Comparison of ENCODE assay signal across 14 cellular contexts in the genomic region with DNA sequence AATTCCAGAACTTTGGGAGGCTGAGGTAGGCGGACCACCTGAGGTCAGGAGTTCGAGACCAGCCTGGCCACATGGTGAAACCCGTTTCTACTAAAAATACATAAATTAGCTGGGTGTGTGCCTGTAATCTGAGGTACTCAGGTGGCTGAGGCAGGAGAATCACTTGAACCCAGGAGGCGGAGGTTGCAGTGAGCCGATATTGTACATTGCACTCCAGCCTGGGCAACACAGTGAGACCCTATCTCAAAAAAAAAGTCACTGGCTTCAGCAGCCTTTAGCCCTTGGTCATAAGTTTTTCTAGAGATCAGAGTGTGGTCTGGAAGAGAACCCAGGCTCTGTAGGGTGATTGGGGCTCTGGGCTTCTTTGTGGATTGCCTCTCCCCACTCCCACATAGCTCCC. TPM values are rescaled to one million over a fixed set of nuclear protein-coding genes. Genes with fewer than 3 reads are reported as not detected.
DNase-seq lines count a peak whose midpoint lies in the region; ATAC-seq, FAIRE-seq and TF ChIP-seq lines count a peak whose summit lies in the region.
"Not testable (repeated sequence)": the region's sequence is repeated elsewhere in the genome, so short reads cannot be mapped to it uniquely, and the experiment has no call there.
"Had no signal": no experiment of that assay in that cellular context is flagged by ENCODE, and none has a peak within 500 bp of the region (broad histone marks: within the 10 kb centered on the region; RNA-seq: fewer than 3 reads in every experiment).

No MANE protein-coding gene starts in this region.

- POLR2A ChIA-PET in CD8-positive, alpha-beta T cell (lab: Charles Lee): interaction anchor here (3.9 kb wide), 1 partner anchor 14 kb away, joined by 31 read pairs; no protein-coding TSS in a partner anchor
- POLR2A ChIA-PET in T-cell (lab: Charles Lee): interaction anchor here in 1 of 2 donors (0.7 kb wide), 1 partner anchor 149 kb away, joined by 4 read pairs; no protein-coding TSS in a partner anchor
- POLR2A ChIA-PET in activated CD4-positive, alpha-beta T cell treated with anti-CD3 and anti-CD28 coated beads, Interleukin-2, amount 10 ng/mL, durations not matched to agents 7 days and 5 days (lab: Charles Lee): not testable (repeated sequence)
- POLR2A ChIA-PET in naive thymus-derived CD8-positive, alpha-beta T cell (lab: Charles Lee): interaction anchor here (0.6 to 10.2 kb wide), 6 partner anchors 14 to 435 kb away, joined by 3 to 137 read pairs (median 12); a partner anchor contains a TSS

- not testable (repeated sequence) for H3K27me3 Mint-ChIP-seq in CD4-positive, CD25-positive, alpha-beta regulatory T cell; CD8-positive, alpha-beta T cell (ENCODE audit: low read depth); T-cell; activated CD4-positive, alpha-beta T cell treated with anti-CD3 and anti-CD28 coated beads, Interleukin-2, amount 10 ng/mL, durations not matched to agents 7 days and 5 days; naive thymus-derived CD8-positive, alpha-beta T cell

- H3K36me3 Mint-ChIP-seq in CD4-positive, CD25-positive, alpha-beta regulatory T cell: peaks cover 12% of the 10 kb centered on the region
- H3K36me3 Mint-ChIP-seq in CD8-positive, alpha-beta T cell: peaks cover 28% of the 10 kb centered on the region
- peaks cover 20% of the 10 kb centered on the region for H3K36me3 Mint-ChIP-seq in T-cell
- H3K36me3 Mint-ChIP-seq in activated CD4-positive, alpha-beta T cell treated with anti-CD3 and anti-CD28 coated beads, Interleukin-2, amount 10 ng/mL, durations not matched to agents 7 days and 5 days (ENCODE audit: low read depth): peaks cover 27% of the 10 kb centered on the region
- H3K36me3 Mint-ChIP-seq in naive thymus-derived CD8-positive, alpha-beta T cell: peaks cover 6 to 20% (median 7%) of the 10 kb centered on the region in 3 donors

- not testable (repeated sequence) for H3K9ac ChIP-seq in kidney (ENCODE audit: low read length in 2 of 2)

- DNase-seq in CD4-positive, CD25-positive, alpha-beta regulatory T cell; CD8-positive, alpha-beta T cell; T-cell; activated CD4-positive, alpha-beta T cell treated with anti-CD3 and anti-CD28 coated beads, Interleukin-2, amount 10 ng/mL, durations not matched to agents 7 days and 5 days: not testable (repeated sequence)
- peak; percentile 2 for DNase-seq in kidney
- peak in 1 of 10 donors; percentile 10 for DNase-seq in naive thymus-derived CD8-positive, alpha-beta T cell

- intact Hi-C loops in CD8-positive, alpha-beta T cell (cut with DNase I, micrococcal nuclease); kidney (cut with DNase I): not testable (repeated sequence)

- not testable (repeated sequence) for H3K9me3 ChIP-seq in CD4-positive, CD25-positive, alpha-beta regulatory T cell (ENCODE audit: control insufficient read depth in 2 of 2, low read length in 2 of 2); CD8-positive, alpha-beta T cell (ENCODE audit: low read length); kidney (ENCODE audit: control insufficient read depth in 1 of 2, low read length in 2 of 2)

- peaks cover 20 to 59% (median 30%) of the 10 kb centered on the region in 4 donors for H3K4me1 Mint-ChIP-seq in CD4-positive, CD25-positive, alpha-beta regulatory T cell
- H3K4me1 Mint-ChIP-seq in CD8-positive, alpha-beta T cell (ENCODE audit: low read depth): peaks cover 50% of the 10 kb centered on the region
- peaks cover 43 to 54% (median 54%) of the 10 kb centered on the region in 3 donors for H3K4me1 Mint-ChIP-seq in T-cell
- peaks cover 51% of the 10 kb centered on the region for H3K4me1 Mint-ChIP-seq in activated CD4-positive, alpha-beta T cell treated with anti-CD3 and anti-CD28 coated beads, Interleukin-2, amount 10 ng/mL, durations not matched to agents 7 days and 5 days
- peaks cover 19 to 53% (median 43%) of the 10 kb centered on the region in 4 donors for H3K4me1 Mint-ChIP-seq in naive thymus-derived CD8-positive, alpha-beta T cell

- H3K9me3 Mint-ChIP-seq in CD4-positive, CD25-positive, alpha-beta regulatory T cell; CD8-positive, alpha-beta T cell; T-cell; activated CD4-positive, alpha-beta T cell treated with anti-CD3 and anti-CD28 coated beads, Interleukin-2, amount 10 ng/mL, durations not matched to agents 7 days and 5 days; naive thymus-derived CD8-positive, alpha-beta T cell: not testable (repeated sequence)

- FAIRE-seq in kidney (lab: Jason Lieb, UNC): not testable (repeated sequence)

- TF ChIP-seq CTCF in CD8-positive, alpha-beta T cell (IDR thresholded peaks at IDR 0.05); kidney (IDR thresholded peaks at IDR 0.05; ENCODE audit: borderline replicate concordance, extremely low read depth, insufficient read depth): not testable (repeated sequence)

- not testable (repeated sequence) for H3K27me3 ChIP-seq in CD4-positive, CD25-positive, alpha-beta regulatory T cell (ENCODE audit: control insufficient read depth, insufficient read depth, low read length); CD8-positive, alpha-beta T cell (ENCODE audit: insufficient read depth, low read length)

- peaks cover 23% of the 10 kb centered on the region for H3K36me3 ChIP-seq in CD4-positive, CD25-positive, alpha-beta regulatory T cell (ENCODE audit: control insufficient read depth, insufficient read depth, low read length)
- H3K36me3 ChIP-seq in CD8-positive, alpha-beta T cell (ENCODE audit: insufficient read depth, low read length); kidney (ENCODE audit: control insufficient read depth in 1 of 2, insufficient read depth in 2 of 2, low read length in 2 of 2): not testable (repeated sequence)

- H3K4me3 ChIP-seq in CD4-positive, CD25-positive, alpha-beta regulatory T cell (ENCODE audit: low read depth, low read length); CD8-positive, alpha-beta T cell (ENCODE audit: low read depth, low read length); kidney (ENCODE audit: low read length in 2 of 2): not testable (repeated sequence)

- H3K4me3 Mint-ChIP-seq in CD4-positive, CD25-positive, alpha-beta regulatory T cell; CD8-positive, alpha-beta T cell; T-cell; activated CD4-positive, alpha-beta T cell treated with anti-CD3 and anti-CD28 coated beads, Interleukin-2, amount 10 ng/mL, durations not matched to agents 7 days and 5 days; naive thymus-derived CD8-positive, alpha-beta T cell: not testable (repeated sequence)

- H3K4me1 ChIP-seq in CD4-positive, CD25-positive, alpha-beta regulatory T cell (ENCODE audit: control insufficient read depth, insufficient read depth, low read length, poor library complexity, severe bottlenecking): peaks cover 51% of the 10 kb centered on the region
- peaks cover 40% of the 10 kb centered on the region for H3K4me1 ChIP-seq in CD8-positive, alpha-beta T cell (ENCODE audit: insufficient read depth, low read length)
- H3K4me1 ChIP-seq in kidney (ENCODE audit: control insufficient read depth in 1 of 2, insufficient read depth in 1 of 2, low read depth in 1 of 2, low read length in 2 of 2): not testable (repeated sequence)

- H3K27ac ChIP-seq in CD4-positive, CD25-positive, alpha-beta regulatory T cell (ENCODE audit: insufficient read depth, low read length, poor library complexity, severe bottlenecking): peak overlapping the region; percentile 65
- H3K27ac ChIP-seq in CD8-positive, alpha-beta T cell (ENCODE audit: low read depth, low read length); kidney (ENCODE audit: low read depth in 2 of 2, low read length in 2 of 2): not testable (repeated sequence)

- H3K27ac Mint-ChIP-seq in CD4-positive, CD25-positive, alpha-beta regulatory T cell: peak overlapping the region; percentile 62 to 98 (median 92)
- peak overlapping the region; percentile 57 for H3K27ac Mint-ChIP-seq in CD8-positive, alpha-beta T cell
- peak overlapping the region; percentile 72 to 84 for H3K27ac Mint-ChIP-seq in T-cell
- H3K27ac Mint-ChIP-seq in activated CD4-positive, alpha-beta T cell treated with anti-CD3 and anti-CD28 coated beads, Interleukin-2, amount 10 ng/mL, durations not matched to agents 7 days and 5 days: peak overlapping the region; percentile 36
- peak overlapping the region in 8 of 10 donors; percentile 47 to 82 (median 66) for H3K27ac Mint-ChIP-seq in naive thymus-derived CD8-positive, alpha-beta T cell

- not testable (repeated sequence) for ATAC-seq in CD4-positive, CD25-positive, alpha-beta regulatory T cell (ENCODE audit: low read depth in 2 of 2); CD8-positive, alpha-beta T cell; T-cell (replicated peaks in 1 of 4); naive thymus-derived CD8-positive, alpha-beta T cell

- CTCF ChIA-PET in CD8-positive, alpha-beta T cell (lab: Charles Lee): interaction anchor here (0.8 to 1.1 kb wide), 2 partner anchors 10 to 19 kb away, joined by 3 to 6 read pairs; no protein-coding TSS in a partner anchor
- CTCF ChIA-PET in T-cell (lab: Charles Lee): interaction anchor here in 1 of 2 donors (0.7 kb wide), 1 partner anchor 8 kb away, joined by 4 read pairs; no protein-coding TSS in a partner anchor
- CTCF ChIA-PET in activated CD4-positive, alpha-beta T cell treated with anti-CD3 and anti-CD28 coated beads, Interleukin-2, amount 10 ng/mL, durations not matched to agents 7 days and 5 days (lab: Charles Lee): interaction anchor here (0.8 to 2.6 kb wide), 2 partner anchors 9 to 56 kb away, joined by 6 to 9 read pairs; a partner anchor contains a TSS

RNA-seq across cellular contexts. Expression of a gene that starts 43.4 kb away (rescaled TPM):
- 5.7 TPM for total RNA-seq in CD4-positive, CD25-positive, alpha-beta regulatory T cell
- 1 to 10 TPM; 1.2 to 3.9 (median 2.5) TPM for polyA plus RNA-seq in CD4-positive, CD25-positive, alpha-beta regulatory T cell
- total RNA-seq in CD8-positive, alpha-beta T cell: 1 to 10 TPM; 1.5 to 1.8 TPM
- 10 to 100 TPM in 1 of 5 donors, 1 to 10 TPM in 4; 2.7 to 10.5 (median 6.9) TPM for total RNA-seq in T-cell
- 1 to 10 TPM in 1 of 2 experiments, under 1 TPM in 1; 0.72 to 1.6 TPM for total RNA-seq in activated CD4-positive, alpha-beta T cell treated with anti-CD3 and anti-CD28 coated beads, Interleukin-2, amount 10 ng/mL, durations not matched to agents 7 days and 5 days
- not detected for total RNA-seq in kidney
- polyA plus RNA-seq in kidney (ENCODE audit: insufficient read depth, low read depth, low replicate concordance): not detected
- 10 to 100 TPM; 12.1 to 13.7 TPM for total RNA-seq in naive thymus-derived CD8-positive, alpha-beta T cell
- polyA plus RNA-seq in naive thymus-derived CD8-positive, alpha-beta T cell: 1 to 10 TPM in 2 of 3 donors, under 1 TPM in 1; 0.54 to 1.8 (median 1.7) TPM
- total RNA-seq: Calu3, Daoy, G401, GM23338, H4, H9, HFFc6 had no signal
- polyA plus RNA-seq: AG04450 had no signal

RNA-seq across cellular contexts. Expression of a gene that starts 55.7 kb away (rescaled TPM):
- total RNA-seq in CD4-positive, CD25-positive, alpha-beta regulatory T cell: 74.2 TPM
- 10 to 100 TPM; 17.7 to 26.7 (median 21.8) TPM for polyA plus RNA-seq in CD4-positive, CD25-positive, alpha-beta regulatory T cell
- total RNA-seq in CD8-positive, alpha-beta T cell: 10 to 100 TPM; 93.9 to 98.4 TPM
- total RNA-seq in T-cell (10 to 100 TPM; 79.5 to 96.6 (median 87.4) TPM), kidney (32.1 TPM)
- total RNA-seq in activated CD4-positive, alpha-beta T cell treated with anti-CD3 and anti-CD28 coated beads, Interleukin-2, amount 10 ng/mL, durations not matched to agents 7 days and 5 days: 10 to 100 TPM; 37.1 to 41.5 TPM
- polyA plus RNA-seq in kidney (ENCODE audit: insufficient read depth, low read depth, low replicate concordance): 9.4 TPM
- 100 to 1,000 TPM; 114 to 115 TPM for total RNA-seq in naive thymus-derived CD8-positive, alpha-beta T cell
- 10 to 100 TPM; 28.4 to 47.6 (median 35.9) TPM for polyA plus RNA-seq in naive thymus-derived CD8-positive, alpha-beta T cell

Comparison
In these comparisons a context has a peak if more than half of its experiments do, and no peak if none do; other contexts are left out.
1. H3K27ac Mint-ChIP-seq: peak in every context shown above with its lines; median percentile 92 in CD4-positive, CD25-positive, alpha-beta regulatory T cell; 78 in T-cell; 66 in naive thymus-derived CD8-positive, alpha-beta T cell; 57 in CD8-positive, alpha-beta T cell; 36 in activated CD4-positive, alpha-beta T cell treated with anti-CD3 and anti-CD28 coated beads, Interleukin-2, amount 10 ng/mL, durations not matched to agents 7 days and 5 days.